ENCODE assay signal across 8 cellular contexts in the genomic region with DNA sequence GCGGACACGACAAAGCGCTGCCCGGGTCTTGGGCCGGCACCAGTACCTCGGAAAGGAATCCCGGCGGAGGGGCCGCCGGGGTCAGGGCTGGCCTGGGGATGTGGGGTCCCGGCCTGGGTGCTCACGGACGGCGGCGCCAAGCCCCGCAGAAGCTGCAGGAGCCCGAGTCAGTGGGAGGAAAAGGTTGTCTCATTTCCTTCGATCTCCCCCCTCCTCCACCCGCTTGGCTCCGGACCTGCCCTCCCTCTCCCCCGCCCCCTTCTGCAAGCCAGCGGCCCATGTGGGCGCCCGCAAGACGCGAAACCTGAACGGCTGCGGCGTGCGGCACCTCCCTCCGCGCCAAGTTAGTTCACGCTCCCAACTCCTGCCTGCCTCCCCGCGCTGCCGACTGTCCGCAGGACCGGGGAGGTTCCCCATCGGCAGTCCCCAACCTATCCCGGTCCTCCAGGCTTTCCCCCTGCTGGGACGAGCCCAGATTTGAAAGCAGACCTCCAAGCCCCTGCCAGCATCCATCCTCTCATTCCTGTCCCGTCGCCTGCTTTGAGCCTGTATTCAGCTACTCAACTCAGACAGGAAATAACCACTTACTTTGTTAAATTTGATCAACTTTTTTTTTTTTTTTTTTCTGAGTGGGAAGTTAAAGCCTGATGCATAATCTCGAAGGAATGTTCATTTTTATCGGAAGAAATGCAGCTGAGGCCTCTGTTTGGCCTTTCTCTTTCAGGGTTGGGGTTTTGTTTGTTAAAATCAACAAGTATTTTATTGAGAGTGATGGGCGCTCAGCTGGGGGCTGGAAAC. TPM values are rescaled to one million over a fixed set of nuclear protein-coding genes. Genes with fewer than 3 reads are reported as not detected.
A peak's percentile ranks its signal among the peaks of the same experiment; 100 is the strongest.
DNase-seq lines count a peak whose midpoint lies in the region; ATAC-seq and TF ChIP-seq lines count a peak whose summit lies in the region.

A gene with protein sequence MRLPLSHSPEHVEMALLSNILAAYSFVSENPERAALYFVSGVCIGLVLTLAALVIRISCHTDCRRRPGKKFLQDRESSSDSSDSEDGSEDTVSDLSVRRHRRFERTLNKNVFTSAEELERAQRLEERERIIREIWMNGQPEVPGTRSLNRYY (minus strand): TSS at position 172 of the 798 bp plus-strand sequence. CDS start 42,799 bp downstream, outside the sequence.

- peak within 1 kb of the TSS; percentile 83 for H3K4me3 ChIP-seq in AG04449 (ENCODE audit: low read depth, low read length)
- H3K4me3 ChIP-seq in iPS-20b (ENCODE audit: low read length) = peak within 1 kb of the TSS; percentile 81
- peak within 1 kb of the TSS; percentile 32 to 68 (median 47) for H3K4me3 ChIP-seq in spleen

- H3K9ac ChIP-seq in iPS-20b (ENCODE audit: low read depth, low read length) = peak within 1 kb of the TSS; percentile 69

- CTCF ChIA-PET in AG04449 (lab: Yijun Ruan, JAX) = interaction anchor here (1.0 to 10.0 kb wide), 16 partner anchors 9 to 98 kb away, joined by 3 to 104 read pairs (median 8); no protein-coding TSS in a partner anchor

- no peaks in the 10 kb centered on the region for H3K9me3 ChIP-seq in iPS-20b (ENCODE audit: insufficient read depth, low read depth, low read length)
- H3K9me3 ChIP-seq in spleen = no peaks in the 10 kb centered on the region

- no peaks in the 10 kb centered on the region for H3K36me3 Mint-ChIP-seq in brain

- peak; percentile 36 for ATAC-seq in GM18498 (IDR thresholded peaks at IDR 0.05; ENCODE audit: unreplicated experiment)

- no peaks in the 10 kb centered on the region for H3K9me3 Mint-ChIP-seq in brain

- no peaks in the 10 kb centered on the region for H3K36me3 ChIP-seq in iPS-20b (ENCODE audit: insufficient read depth, low read depth, low read length)
- H3K36me3 ChIP-seq in spleen = no peaks in the 10 kb centered on the region

- TF ChIP-seq POLR2A in spleen (IDR thresholded peaks at IDR 0.05) = peak in 1 of 3 donors; percentile 16

- H3K27ac ChIP-seq in iPS-20b (ENCODE audit: low read length) (no peak within 1 kb of the TSS), spleen (peak within 1 kb of the TSS in 7 of 8 donors; percentile 76 to 85 (median 81))

- no peak for TF ChIP-seq CTCF in AG04449 (IDR thresholded peaks at IDR 0.05; ENCODE audit: insufficient read depth, low read length, missing control alignments)
- TF ChIP-seq CTCF in brain (conservative IDR thresholded peaks at IDR 0.05) = no peak
- TF ChIP-seq CTCF in spleen (IDR thresholded peaks at IDR 0.05 in 8 of 11, conservative IDR thresholded peaks at IDR 0.05 in 3 of 11) = no peak

- H3K27me3 Mint-ChIP-seq in brain = peaks cover 57% of the 10 kb centered on the region

- intact Hi-C loops in spleen (cut with DNase I; ENCODE audit: low total_unique reads) = no loop called here

- H3K4me1 Mint-ChIP-seq in brain = peaks cover 17% of the 10 kb centered on the region

- POLR2A ChIA-PET in AG04449 (lab: Yijun Ruan, JAX) = interaction anchor here (0.6 to 4.0 kb wide), 14 partner anchors 9 to 220 kb away, joined by 3 to 53 read pairs (median 4); no protein-coding TSS in a partner anchor

- DNase-seq in AG04449 (ENCODE audit: low read depth, low spot score) (no peak), NCI-H2227 (lab: John Stamatoyannopoulos, UW; ENCODE audit: unreplicated experiment) (peak; percentile 16), spleen (no peak), germinal center (ENCODE audit: low spot score) (no peak), NCI-H2107 (lab: John Stamatoyannopoulos, UW) (no peak)

- peak within 1 kb of the TSS; percentile 4 to 78 (median 71) for H3K27ac Mint-ChIP-seq in brain

- 2 to 4% (median 3%) methylated on average over 24 to 46 of the region's 46 CpGs for WGBS in spleen, 5 donors

- peak within 1 kb of the TSS; percentile 87 to 96 (median 91) for H3K4me3 Mint-ChIP-seq in brain

- peaks cover 7% of the 10 kb centered on the region for H3K4me1 ChIP-seq in iPS-20b (ENCODE audit: insufficient read depth, low read length)
- H3K4me1 ChIP-seq in spleen = peaks cover 3 to 20% (median 16%) of the 10 kb centered on the region in 6 donors

- peaks cover 42% of the 10 kb centered on the region for H3K27me3 ChIP-seq in iPS-20b (ENCODE audit: insufficient read depth, low read length)
- H3K27me3 ChIP-seq in spleen (replicated peaks in 1 of 7) = peaks cover 0 to 70% (median 19%) of the 10 kb centered on the region in 7 donors

RNA-seq across cellular contexts. Expression of the gene that starts here (rescaled TPM):
- 4.9 TPM for polyA plus RNA-seq in brain (ENCODE audit: insufficient read depth, low read depth, low replicate concordance)
- total RNA-seq in spleen = 10 to 100 TPM; 10.6 to 30.3 (median 15.7) TPM
- 10 to 100 TPM in 2 of 3 donors, 1 to 10 TPM in 1; 6.2 to 13.7 (median 11.7) TPM for polyA plus RNA-seq in spleen
